Comparison of ENCODE assay signal across 24 cellular contexts in the genomic region with DNA sequence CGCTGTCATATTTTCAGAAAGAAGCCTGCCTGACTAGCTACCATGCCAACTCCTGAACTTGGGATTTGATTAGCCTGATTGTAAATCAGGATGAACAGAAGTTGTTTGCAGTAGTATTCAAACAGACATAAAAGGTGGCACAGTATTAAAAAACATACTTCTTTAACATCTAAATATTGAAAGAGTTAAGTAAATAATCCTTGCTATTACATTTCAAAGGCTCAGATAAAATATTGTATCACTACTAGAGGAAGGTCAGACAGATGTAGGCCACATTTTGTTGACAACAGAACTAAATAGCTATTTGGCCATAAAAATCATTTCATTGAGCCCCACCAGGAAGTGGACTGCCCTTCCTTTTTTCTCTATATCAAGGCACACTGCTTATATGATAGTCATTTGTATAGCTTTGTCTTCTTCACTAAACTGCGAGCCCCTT. TPM values are rescaled to one million over a fixed set of nuclear protein-coding genes. Genes with fewer than 3 reads are reported as not detected.
DNase-seq lines count a peak whose midpoint lies in the region; ATAC-seq and TF ChIP-seq lines count a peak whose summit lies in the region.
"Had no signal": no experiment of that assay in that cellular context is flagged by ENCODE, and none has a peak within 500 bp of the region (broad histone marks: within the 10 kb centered on the region; RNA-seq: fewer than 3 reads in every experiment).

No MANE protein-coding gene starts in this region.

- peak overlapping the region in 3 of 4 donors; percentile 34 to 83 (median 46) for H3K27ac ChIP-seq in body of pancreas
- H3K27ac ChIP-seq: epithelial cell of prostate, hepatocyte, neutrophil, Peyer's patch, SJSA1 had no signal

- ATAC-seq in body of pancreas: no peak
- no peak for ATAC-seq in HG03196 (IDR thresholded peaks at IDR 0.05; ENCODE audit: unreplicated experiment)

- CTCF ChIA-PET in Calu3 (lab: Charles Lee): no interaction called here

- H3K4me3 ChIP-seq in body of pancreas: no peak overlapping the region
- H3K4me3 ChIP-seq: hepatocyte, Peyer's patch, SJSA1 had no signal

- H3K36me3 ChIP-seq in body of pancreas (replicated peaks in 1 of 2; ENCODE audit: insufficient read depth in 1 of 2, low read depth in 2 of 2): no peaks in the 10 kb centered on the region
- H3K36me3 ChIP-seq: neutrophil, Peyer's patch, SJSA1 had no signal

- H3K27me3 Mint-ChIP-seq in Calu3 (ENCODE audit: unreplicated experiment): no peaks in the 10 kb centered on the region

- H3K4me1 Mint-ChIP-seq in Calu3 (ENCODE audit: low read depth, unreplicated experiment): peaks cover 35% of the 10 kb centered on the region

- H3K9me3 Mint-ChIP-seq in Calu3 (ENCODE audit: low read depth, unreplicated experiment): peaks cover 5% of the 10 kb centered on the region
- H3K9me3 Mint-ChIP-seq: T-helper 1 cell treated with Interleukin-12 subunit alpha and Interleukin-12 subunit beta and Interleukin-4 antibody, amounts not matched to agents 30 μg/mL and 1 μg/mL, for 36 hours had no signal

- intact Hi-C loops in body of pancreas (cut with DNase I) (no loop called here), Calu3 (cut with micrococcal nuclease; ENCODE audit: unreplicated experiment) (no loop called here)

- no peak overlapping the region for H3K27ac Mint-ChIP-seq in Calu3 (ENCODE audit: unreplicated experiment)
- H3K27ac Mint-ChIP-seq: T-helper 1 cell treated with Interleukin-12 subunit alpha and Interleukin-12 subunit beta and Interleukin-4 antibody, amounts not matched to agents 30 μg/mL and 1 μg/mL, for 36 hours had no signal

- BruUV-seq in Calu3 (replicated peaks; lab: Mats Ljungman, UMichigan): no TSS peak

- H3K4me3 Mint-ChIP-seq in Calu3 (ENCODE audit: low read depth, unreplicated experiment): no peak overlapping the region
- H3K4me3 Mint-ChIP-seq: T-helper 1 cell treated with Interleukin-12 subunit alpha and Interleukin-12 subunit beta and Interleukin-4 antibody, amounts not matched to agents 30 μg/mL and 1 μg/mL, for 36 hours had no signal

- H3K36me3 Mint-ChIP-seq in Calu3 (ENCODE audit: insufficient read depth, unreplicated experiment): peaks cover 5% of the 10 kb centered on the region

- TF ChIP-seq POLR2A in body of pancreas (IDR thresholded peaks at IDR 0.05): no peak

- H3K4me1 ChIP-seq in body of pancreas: peaks cover 51% of the 10 kb centered on the region
- H3K4me1 ChIP-seq: SJSA1 had no signal

- H3K27me3 ChIP-seq in body of pancreas: no peaks in the 10 kb centered on the region
- H3K27me3 ChIP-seq: hepatocyte, neutrophil, Peyer's patch, SJSA1 had no signal

- 42 to 53% methylated on average over 2 of the region's 2 CpGs for WGBS in body of pancreas, 2 donors

- no peak for TF ChIP-seq CTCF in body of pancreas (IDR thresholded peaks at IDR 0.05)
- TF ChIP-seq CTCF in Calu3 (IDR thresholded peaks at IDR 0.05; ENCODE audit: unreplicated experiment): no peak

- no peaks in the 10 kb centered on the region for H3K9me3 ChIP-seq in body of pancreas
- H3K9me3 ChIP-seq: neutrophil, Peyer's patch, SJSA1 had no signal

- peak; percentile 13 for DNase-seq in NCI-H345 (lab: John Stamatoyannopoulos, UW)
- no peak for DNase-seq in NCI-H345 treated with DMSO at 0.1 percent for 48 hours (lab: John Stamatoyannopoulos, UW; ENCODE audit: unreplicated experiment)
- DNase-seq in NCI-H2081 (lab: John Stamatoyannopoulos, UW): peak; percentile 43 to 84
- DNase-seq in body of pancreas: no peak
- DNase-seq in superior temporal gyrus (ENCODE audit: extremely low spot score): peak; percentile 13
- DNase-seq in Calu3: no peak
- DNase-seq in NCI-H524 (lab: John Stamatoyannopoulos, UW): no peak
- DNase-seq: 8988T; activated CD4-positive, alpha-beta T cell treated with anti-CD3 and anti-CD28 coated beads, Interleukin-2, amount 50 U/mL, for 1 hour; activated effector memory CD4-positive, alpha-beta T cell treated with Interleukin-2 at 50 U/mL for 16 hours; amygdala; foreskin fibroblast; NCI-H1694; NCI-H69; Peyer's patch; retina had no signal

RNA-seq across cellular contexts. Expression of a gene that starts 21.6 kb away (rescaled TPM):
- total RNA-seq in body of pancreas (1 to 10 TPM; 1.6 to 2.9 TPM), Calu3 (2022) (0.57 and 1.6 TPM in 2 replicates)
- total RNA-seq: dermis microvascular lymphatic vessel endothelial cell, MCF 10A, SJSA1 had no signal

Comparison
In these comparisons a context has a peak if more than half of its experiments do, and no peak if none do; other contexts are left out.
1. DNase-seq: peak in NCI-H345 (single experiment), NCI-H2081 (2 of 2) and superior temporal gyrus (single experiment); none in NCI-H345 treated with DMSO at 0.1 percent for 48 hours (single experiment), body of pancreas (0 of 4), Calu3 (single experiment) and NCI-H524 (0 of 2).